Comparison of ENCODE assay signal across 12 cellular contexts in the genomic region with DNA sequence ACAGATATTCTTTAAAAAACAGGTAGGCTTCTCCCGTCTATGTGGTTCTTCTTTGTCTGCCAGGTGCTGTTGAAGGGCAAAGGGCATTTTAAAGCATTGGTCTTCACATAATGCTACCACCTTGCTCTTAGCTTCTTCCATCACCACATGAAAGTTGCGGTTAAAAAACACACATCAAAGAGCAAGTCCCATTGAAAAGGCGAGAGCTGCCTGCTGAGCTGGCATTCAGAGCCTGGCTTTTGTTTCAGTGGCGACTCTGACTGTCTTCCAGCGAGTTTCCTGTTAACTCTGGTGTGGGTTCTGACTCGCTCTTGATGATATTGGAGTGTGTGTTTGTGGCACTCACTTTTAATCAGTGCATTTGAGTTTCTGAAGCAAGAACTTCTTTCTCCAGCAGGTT.
DNase-seq lines count a peak whose midpoint lies in the region; ATAC-seq, FAIRE-seq and TF ChIP-seq lines count a peak whose summit lies in the region.
"Had no signal": no experiment of that assay in that cellular context is flagged by ENCODE, and none has a peak within 500 bp of the region (broad histone marks: within the 10 kb centered on the region; RNA-seq: fewer than 3 reads in every experiment).

No MANE protein-coding gene starts in this region.

- H3K9me3 Mint-ChIP-seq in activated naive CD4-positive, alpha-beta T cell treated with anti-CD3 and anti-CD28 coated beads, Interleukin-2, amount 50 U/mL, for 72 hours: peaks cover 6 to 10% of the 10 kb centered on the region in 2 donors

- in situ Hi-C loops in KBM-7 (cut with MboI; ENCODE audit: low pct_unique_long_range_greater_than_20kb, low sequenced_read_pairs): no loop called here

- no peaks in the 10 kb centered on the region for H3K36me3 ChIP-seq in BE2C

- peak; percentile 75 to 80 for ATAC-seq in activated naive CD4-positive, alpha-beta T cell treated with anti-CD3 and anti-CD28 coated beads, Interleukin-2, amount 50 U/mL, for 72 hours
- ATAC-seq in HG03378 (IDR thresholded peaks at IDR 0.05; ENCODE audit: unreplicated experiment): peak; percentile 30
- ATAC-seq: body of pancreas, K562 had no signal

- no peaks in the 10 kb centered on the region for H3K36me3 Mint-ChIP-seq in activated naive CD4-positive, alpha-beta T cell treated with anti-CD3 and anti-CD28 coated beads, Interleukin-2, amount 50 U/mL, for 72 hours
- H3K36me3 Mint-ChIP-seq: naive B cell had no signal

- peak overlapping the region in 1 of 2 donors; percentile 66 for H3K27ac Mint-ChIP-seq in activated naive CD4-positive, alpha-beta T cell treated with anti-CD3 and anti-CD28 coated beads, Interleukin-2, amount 50 U/mL, for 72 hours

- TF ChIP-seq CTCF in BE2C (IDR thresholded peaks at IDR 0.05; ENCODE audit: low read depth, low read length): no peak

- H3K4me1 ChIP-seq in BE2C: no peaks in the 10 kb centered on the region
- H3K4me1 ChIP-seq: body of pancreas had no signal

- no peaks in the 10 kb centered on the region for H3K9me3 ChIP-seq in BE2C
- H3K9me3 ChIP-seq: body of pancreas had no signal

- DNase-seq in activated naive CD4-positive, alpha-beta T cell treated with anti-CD3 and anti-CD28 coated beads, Interleukin-2, amount 50 U/mL, for 72 hours (ENCODE audit: low spot score in 2 of 2): peak in 1 of 2 donors; percentile 7
- no peak for DNase-seq in activated naive CD4-positive, alpha-beta T cell treated with anti-CD3 and anti-CD28 coated beads, Interleukin-2, amount 50 U/mL, for 16 hours
- peak; percentile 99 for DNase-seq in SW480 (ENCODE audit: low spot score)
- peak; percentile 29 for DNase-seq in urothelium cell line (ENCODE audit: low spot score)
- DNase-seq in CD1c-positive myeloid dendritic cell (ENCODE audit: extremely low spot score): no peak
- DNase-seq in KBM-7: no peak
- DNase-seq in BE2C: no peak
- DNase-seq: body of pancreas, naive B cell, NCI-H526 had no signal

- no peak overlapping the region for H3K4me3 ChIP-seq in BE2C (ENCODE audit: low read depth, low read length)
- H3K4me3 ChIP-seq: body of pancreas, K562 had no signal

- no peak for FAIRE-seq in urothelium cell line (lab: Jason Lieb, UNC)
- FAIRE-seq: K562 had no signal

- H3K27me3 ChIP-seq in BE2C: no peaks in the 10 kb centered on the region
- H3K27me3 ChIP-seq: body of pancreas had no signal

Comparison
In these comparisons a context has a peak if more than half of its experiments do, and no peak if none do; other contexts are left out.
1. DNase-seq: peak in SW480 (single experiment) and urothelium cell line (single experiment); none in activated naive CD4-positive, alpha-beta T cell treated with anti-CD3 and anti-CD28 coated beads, Interleukin-2, amount 50 U/mL, for 16 hours (single experiment), CD1c-positive myeloid dendritic cell (single experiment), KBM-7 (single experiment) and BE2C (single experiment).